In the genomic region with DNA sequence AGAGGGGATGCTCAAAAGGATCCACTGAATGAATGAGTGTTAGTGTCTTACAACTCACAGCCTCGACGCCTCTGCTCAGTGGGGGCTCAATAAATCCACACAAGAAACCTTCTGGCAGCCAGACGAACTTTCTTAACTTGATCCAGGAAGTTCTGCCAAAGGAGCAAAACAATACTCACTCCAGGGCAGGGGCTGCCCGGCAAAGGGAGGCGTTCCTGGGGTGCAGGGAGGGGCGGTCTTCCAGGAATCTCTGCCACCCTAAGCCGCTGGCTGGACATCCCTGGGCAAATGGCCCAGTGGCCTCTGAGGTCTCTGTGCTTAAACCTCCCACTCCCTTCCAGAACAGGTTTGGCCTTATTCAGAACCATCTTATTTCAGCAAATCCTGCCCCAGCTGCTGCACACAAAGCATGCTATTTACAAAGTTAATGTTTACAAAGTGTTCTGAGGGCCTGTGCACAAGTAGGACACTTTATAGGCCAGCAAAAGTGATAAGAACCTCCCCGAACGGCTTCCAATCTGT, we compare ENCODE assay signal across 8 cellular contexts. TPM values are rescaled to one million over a fixed set of nuclear protein-coding genes. Genes with fewer than 3 reads are reported as not detected.
DNase-seq lines count a peak whose midpoint lies in the region; ATAC-seq and TF ChIP-seq lines count a peak whose summit lies in the region.

No MANE protein-coding gene starts in this region.

- H2AFZ ChIP-seq in OCI-LY7 (ENCODE audit: low read length), result no peak overlapping the region

- H3K9ac ChIP-seq in BLaER1 treated with 17β-estradiol and CSF1 and Interleukin-3, amounts not matched to agents 10 nM and 100 nM, result peak overlapping the region; percentile 3 to 55 (median 23); a peak in 14 of 22 replicates

- peaks cover 0 to 5% (median 0%) of the 10 kb centered on the region in 11 experiments; a peak in 1 of 22 replicates for H3K9me3 ChIP-seq in BLaER1 treated with 17β-estradiol and CSF1 and Interleukin-3, amounts not matched to agents 10 nM and 100 nM (replicated peaks in 1 of 11)
- H3K9me3 ChIP-seq in T-helper 17 cell (ENCODE audit: control insufficient read depth, low read length, poor library complexity, severe bottlenecking) (no peaks in the 10 kb centered on the region), OCI-LY7 (ENCODE audit: low read length) (no peaks in the 10 kb centered on the region)

- H3K4me3 ChIP-seq in BLaER1 treated with 17β-estradiol and CSF1 and Interleukin-3, amounts not matched to agents 10 nM and 100 nM, result no peak overlapping the region
- no peak overlapping the region for H3K4me3 ChIP-seq in OCI-LY7 (ENCODE audit: low read depth, low read length, poor library complexity, severe bottlenecking)

- peaks cover 37 to 57% (median 50%) of the 10 kb centered on the region in 10 experiments for H3K4me1 ChIP-seq in BLaER1 treated with 17β-estradiol and CSF1 and Interleukin-3, amounts not matched to agents 10 nM and 100 nM
- peaks cover 4% of the 10 kb centered on the region for H3K4me1 ChIP-seq in OCI-LY7 (ENCODE audit: insufficient read depth, low read length, poor library complexity, severe bottlenecking)

- H3K27ac ChIP-seq in BLaER1 treated with 17β-estradiol and CSF1 and Interleukin-3, amounts not matched to agents 10 nM and 100 nM, result peak overlapping the region in 10 of 11 experiments; percentile 31 to 83 (median 72); a peak in 21 of 22 replicates
- H3K27ac ChIP-seq in OCI-LY7 (ENCODE audit: low read depth, low read length, poor library complexity, severe bottlenecking), result no peak overlapping the region

- peaks cover 2% of the 10 kb centered on the region for H3K36me3 Mint-ChIP-seq in T-helper 17 cell (ENCODE audit: low read depth)
- peaks cover 1% of the 10 kb centered on the region for H3K36me3 Mint-ChIP-seq in activated T-helper 1 cell treated with anti-CD3 and anti-CD28 coated beads, Interleukin-12 subunit alpha, Interleukin-12 subunit beta, Interleukin-2, Interleukin-4 antibody, amounts not matched to agents 30 ng/mL and 10 ng/mL and 1 ng/mL, durations not matched to agents 14 hours and 24 hours and 36 hours (ENCODE audit: low read depth)

- peaks cover 30% of the 10 kb centered on the region for H3K4me1 Mint-ChIP-seq in T-helper 17 cell
- peaks cover 35% of the 10 kb centered on the region for H3K4me1 Mint-ChIP-seq in activated T-helper 1 cell treated with anti-CD3 and anti-CD28 coated beads, Interleukin-12 subunit alpha, Interleukin-12 subunit beta, Interleukin-2, Interleukin-4 antibody, amounts not matched to agents 30 ng/mL and 10 ng/mL and 1 ng/mL, durations not matched to agents 14 hours and 24 hours and 36 hours (ENCODE audit: low read depth)

- intact Hi-C loops in left cardiac atrium (cut with DNase I) (loop anchor here in 1 of 2 donors (10.0 kb wide), 1 partner anchor 577 kb away; no protein-coding TSS in a partner anchor), OCI-LY7 (cut with micrococcal nuclease; ENCODE audit: unreplicated experiment) (loop anchor here (10.0 kb wide), 1 partner anchor 257 kb away; no protein-coding TSS in a partner anchor)
- intact Hi-C loops in activated T-helper 1 cell treated with anti-CD3 and anti-CD28 coated beads, Interleukin-12 subunit alpha, Interleukin-12 subunit beta, Interleukin-2, Interleukin-4 antibody, amounts not matched to agents 30 ng/mL and 10 ng/mL and 1 ng/mL, durations not matched to agents 14 hours and 24 hours and 36 hours (cut with micrococcal nuclease), result loop anchor here (10.0 kb wide), 1 partner anchor 57 kb away; no protein-coding TSS in a partner anchor

- H3K9me3 Mint-ChIP-seq in activated T-helper 1 cell treated with anti-CD3 and anti-CD28 coated beads, Interleukin-12 subunit alpha, Interleukin-12 subunit beta, Interleukin-2, Interleukin-4 antibody, amounts not matched to agents 30 ng/mL and 10 ng/mL and 1 ng/mL, durations not matched to agents 14 hours and 24 hours and 36 hours, result peaks cover 4% of the 10 kb centered on the region

- H3K4me3 Mint-ChIP-seq in T-helper 17 cell, result no peak overlapping the region
- no peak overlapping the region for H3K4me3 Mint-ChIP-seq in activated T-helper 1 cell treated with anti-CD3 and anti-CD28 coated beads, Interleukin-12 subunit alpha, Interleukin-12 subunit beta, Interleukin-2, Interleukin-4 antibody, amounts not matched to agents 30 ng/mL and 10 ng/mL and 1 ng/mL, durations not matched to agents 14 hours and 24 hours and 36 hours

- H3K27me3 Mint-ChIP-seq in T-helper 17 cell, result no peaks in the 10 kb centered on the region
- peaks cover 9% of the 10 kb centered on the region for H3K27me3 Mint-ChIP-seq in activated T-helper 1 cell treated with anti-CD3 and anti-CD28 coated beads, Interleukin-12 subunit alpha, Interleukin-12 subunit beta, Interleukin-2, Interleukin-4 antibody, amounts not matched to agents 30 ng/mL and 10 ng/mL and 1 ng/mL, durations not matched to agents 14 hours and 24 hours and 36 hours (ENCODE audit: insufficient read depth)

- H3K79me2 ChIP-seq in OCI-LY7 (ENCODE audit: insufficient read depth, low read depth, low read length), result no peaks in the 10 kb centered on the region

- POLR2A ChIA-PET in OCI-LY7 (lab: Charles Lee), result interaction anchor here (0.6 to 1.0 kb wide), 4 partner anchors 9 to 28 kb away, joined by 3 to 4 read pairs (median 3); no protein-coding TSS in a partner anchor

- no peaks in the 10 kb centered on the region for H4K20me1 ChIP-seq in BLaER1 treated with 17β-estradiol and CSF1 and Interleukin-3, amounts not matched to agents 10 nM and 100 nM
- H4K20me1 ChIP-seq in OCI-LY7 (ENCODE audit: insufficient read depth, low read length), result no peaks in the 10 kb centered on the region

- no peak for DNase-seq in T-helper 17 cell
- DNase-seq in left cardiac atrium, result peak; percentile 61
- DNase-seq in pons (ENCODE audit: low spot score), result peak; percentile 38
- DNase-seq in activated T-cell treated with anti-CD3 and anti-CD28 coated beads for 4 hours, result no peak
- no peak for DNase-seq in activated T-helper 1 cell treated with anti-CD3 and anti-CD28 coated beads, Interleukin-12 subunit alpha, Interleukin-12 subunit beta, Interleukin-2, Interleukin-4 antibody, amounts not matched to agents 30 ng/mL and 10 ng/mL and 1 ng/mL, durations not matched to agents 14 hours and 24 hours and 36 hours (ENCODE audit: low spot score)
- no peak for DNase-seq in NCI-H446 (lab: John Stamatoyannopoulos, UW)
- DNase-seq in OCI-LY7 (ENCODE audit: low spot score), result no peak

- peak overlapping the region; percentile 82 for H3K27ac Mint-ChIP-seq in T-helper 17 cell
- no peak overlapping the region for H3K27ac Mint-ChIP-seq in activated T-helper 1 cell treated with anti-CD3 and anti-CD28 coated beads, Interleukin-12 subunit alpha, Interleukin-12 subunit beta, Interleukin-2, Interleukin-4 antibody, amounts not matched to agents 30 ng/mL and 10 ng/mL and 1 ng/mL, durations not matched to agents 14 hours and 24 hours and 36 hours

- no peak for TF ChIP-seq CTCF in OCI-LY7 (conservative IDR thresholded peaks at IDR 0.05; ENCODE audit: low read length)

- no peaks in the 10 kb centered on the region for H3K36me3 ChIP-seq in BLaER1 treated with 17β-estradiol and CSF1 and Interleukin-3, amounts not matched to agents 10 nM and 100 nM
- H3K36me3 ChIP-seq in OCI-LY7 (ENCODE audit: insufficient read depth, low read length), result no peaks in the 10 kb centered on the region

- CTCF ChIA-PET in OCI-LY7 (lab: Charles Lee; ENCODE audit: unreplicated experiment), result no interaction called here

- H3K4me2 ChIP-seq in BLaER1 treated with 17β-estradiol and CSF1 and Interleukin-3, amounts not matched to agents 10 nM and 100 nM, result peak overlapping the region; percentile 14 to 89 (median 45)
- no peak overlapping the region for H3K4me2 ChIP-seq in OCI-LY7 (ENCODE audit: low read length)

- H3K9me2 ChIP-seq in OCI-LY7 (ENCODE audit: insufficient read depth, low read length), result no peaks in the 10 kb centered on the region

- ATAC-seq in T-helper 17 cell (no peak), left cardiac atrium (peak; percentile 60 to 75)

- no TSS peak for BruUV-seq in OCI-LY7 (replicated peaks; lab: Mats Ljungman, UMichigan)

- no peaks in the 10 kb centered on the region for H3K27me3 ChIP-seq in BLaER1 treated with 17β-estradiol and CSF1 and Interleukin-3, amounts not matched to agents 10 nM and 100 nM

RNA-seq across cellular contexts. Expression of a gene that starts 33.0 kb away (rescaled TPM):
- total RNA-seq in T-helper 17 cell (1 to 10 TPM in 1 of 2 donors, under 1 TPM in 1; 0.89 to 2.7 TPM), left cardiac atrium (1 to 10 TPM; 1.3 to 2.1 TPM), OCI-LY7 (2022) (not detected in 2 replicates)
- 0.49 and 0.57 TPM in 2 replicates for total RNA-seq in activated T-helper 1 cell treated with anti-CD3 and anti-CD28 coated beads, Interleukin-12 subunit alpha, Interleukin-12 subunit beta, Interleukin-2, Interleukin-4 antibody, amounts not matched to agents 30 ng/mL and 10 ng/mL and 1 ng/mL, durations not matched to agents 14 hours and 24 hours and 36 hours
- not detected in 2 replicates for total RNA-seq in OCI-LY7 (2014; rRNA removed; shearing (Covaris generic))

Comparison
In these comparisons a context has a peak if more than half of its experiments do, and no peak if none do; other contexts are left out.
1. DNase-seq: peak in left cardiac atrium (single experiment) and pons (single experiment); none in T-helper 17 cell (0 of 3), activated T-cell treated with anti-CD3 and anti-CD28 coated beads for 4 hours (single experiment), activated T-helper 1 cell treated with anti-CD3 and anti-CD28 coated beads, Interleukin-12 subunit alpha, Interleukin-12 subunit beta, Interleukin-2, Interleukin-4 antibody, amounts not matched to agents 30 ng/mL and 10 ng/mL and 1 ng/mL, durations not matched to agents 14 hours and 24 hours and 36 hours (single experiment), NCI-H446 (0 of 2) and OCI-LY7 (single experiment).